8 cellular contexts compared by ENCODE assay signal in genomic region chr2:73386894-73387636, GRCh38. TPM values are rescaled to one million over a fixed set of nuclear protein-coding genes. Genes with fewer than 3 reads are reported as not detected.
DNase-seq lines count a peak whose midpoint lies in the region; ATAC-seq, FAIRE-seq and TF ChIP-seq lines count a peak whose summit lies in the region.

No MANE protein-coding gene starts in this region.

- H4K91ac ChIP-seq in H9 (ENCODE audit: insufficient read length, low read depth, low read length): no peak overlapping the region

- no peak overlapping the region for H4K5ac ChIP-seq in H9 (ENCODE audit: insufficient read length, low read depth, low read length)

- DNase-seq in A549 (ENCODE audit: low read depth in 1 of 2, low spot score in 1 of 2) (no peak), H9 (no peak), astrocyte of the spinal cord (ENCODE audit: low read depth, low spot score) (peak; percentile 1), GM10248 (ENCODE audit: extremely low spot score) (no peak)
- no peak for DNase-seq in central memory CD4-positive, alpha-beta T cell
- no peak for DNase-seq in stimulated activated CD4-positive, alpha-beta T cell treated with anti-CD3 and anti-CD28 coated beads, Interleukin-1b, Interleukin-23, amount 100 ng/mL, for 48 hours

- POLR2A ChIA-PET in A549 (lab: Yijun Ruan, JAX) (interaction anchor here (2.2 kb wide), 1 partner anchor 153 kb away, joined by 12 read pairs; the partner anchor contains the start of genes CCT7 and PRADC1), GM10248 (lab: Yijun Ruan, JAX) (no interaction called here)

- peaks cover 16% of the 10 kb centered on the region for H3K23me2 ChIP-seq in H9 (ENCODE audit: insufficient read length, low read depth, low read length, poor library complexity, severe bottlenecking)

- no peak for FAIRE-seq in A549 (lab: Jason Lieb, UNC)

- no peaks in the 10 kb centered on the region for H4K20me1 ChIP-seq in H9 (ENCODE audit: control insufficient read depth, insufficient read depth, insufficient read length)

- H4K8ac ChIP-seq in H9 (replicated peaks; ENCODE audit: insufficient read length, low read depth, low read length): no peak overlapping the region

- no peak overlapping the region for H2BK20ac ChIP-seq in H9 (ENCODE audit: low read depth, low read length, poor library complexity, severe bottlenecking)

- H3K18ac ChIP-seq in H9 (ENCODE audit: insufficient read length, low read depth, low read length): no peak overlapping the region

- CTCF ChIA-PET in A549 (lab: Yijun Ruan, JAX) (interaction anchor here (1.2 kb wide), 1 partner anchor 94 kb away, joined by 3 read pairs; no protein-coding TSS in a partner anchor), GM10248 (lab: Yijun Ruan, JAX) (interaction anchor here (2.0 to 2.6 kb wide), 2 partner anchors 42 to 97 kb away, joined by 4 to 6 read pairs; no protein-coding TSS in a partner anchor)

- peaks cover 10% of the 10 kb centered on the region; the same call in 2 of the 3 replicates for H3K4me1 ChIP-seq in A549
- H3K4me1 ChIP-seq in H9 (ENCODE audit: insufficient read depth, low read length): no peaks in the 10 kb centered on the region
- H3K4me1 ChIP-seq in mononuclear cell (ENCODE audit: insufficient read depth, low read length): peaks cover 24% of the 10 kb centered on the region

- peaks cover 19% of the 10 kb centered on the region for H3K27me3 Mint-ChIP-seq in H9 (ENCODE audit: low read depth)

- peak overlapping the region; percentile 97 to 99 for H3K4me3 Mint-ChIP-seq in H9

- in situ Hi-C loops in astrocyte of the spinal cord (cut with HindIII; ENCODE audit: low sequenced_read_pairs): no loop called here

- H3K36me3 Mint-ChIP-seq in H9 (ENCODE audit: insufficient read depth in 1 of 3, low read depth in 3 of 3): peaks cover 3 to 8% (median 4%) of the 10 kb centered on the region in 3 experiments; a peak in 6 of 7 replicates

- no peaks in the 10 kb centered on the region for H3K9me3 Mint-ChIP-seq in H9

- peak overlapping the region in 2 of 3 experiments; percentile 15 to 98; a peak in 3 of 7 replicates for H3K27ac Mint-ChIP-seq in H9

- H2AK5ac ChIP-seq in H9 (ENCODE audit: insufficient read length, low read length): no peak overlapping the region

- H2BK12ac ChIP-seq in H9 (ENCODE audit: insufficient read length, low read depth, low read length): no peak overlapping the region

- H2BK15ac ChIP-seq in H9 (ENCODE audit: low read depth, low read length): no peak overlapping the region

- ATAC-seq in A549 (no peak), GM18498 (IDR thresholded peaks at IDR 0.05; ENCODE audit: unreplicated experiment) (no peak)

- TF ChIP-seq EP300 in A549 (IDR thresholded peaks at IDR 0.05): no peak

- H3K4me3 ChIP-seq in A549: peak overlapping the region; percentile 69
- H3K4me3 ChIP-seq in astrocyte of the spinal cord (ENCODE audit: low read depth, low read length): peak overlapping the region; percentile 84
- H3K4me3 ChIP-seq in mononuclear cell (ENCODE audit: low read length): peak overlapping the region; percentile 70

- peaks cover 18% of the 10 kb centered on the region; the same call in 1 of the 2 replicates for H3K79me2 ChIP-seq in H9 (ENCODE audit: insufficient read depth, low read length)

- no peak overlapping the region for H2BK5ac ChIP-seq in H9 (ENCODE audit: insufficient read length, low read length)

- H3K4me1 Mint-ChIP-seq in H9: peaks cover 18 to 19% of the 10 kb centered on the region in 2 experiments

- no peak overlapping the region for H2BK120ac ChIP-seq in H9 (ENCODE audit: low read depth, low read length, poor library complexity, severe bottlenecking)

- H3K27ac ChIP-seq in A549: peak overlapping the region; percentile 82 to 94; a peak in 5 of 6 replicates
- no peak overlapping the region for H3K27ac ChIP-seq in H9 (ENCODE audit: insufficient read length, low read depth, low read length)

- WGBS in A549 (ENCODE audit: missing lambda C conversion rate): 38% methylated on average over 6 of the region's 6 CpGs
- no CpG with 5 or more reads among the region's 6 CpGs for WGBS in H9 (ENCODE audit: extremely low coverage, insufficient read length, low lambda C conversion rate)

- no peak overlapping the region for H3K4ac ChIP-seq in H9 (ENCODE audit: low read depth, low read length)

- H3K14ac ChIP-seq in H9 (ENCODE audit: insufficient read depth, low read length): no peak overlapping the region; the same call in 1 of the 2 replicates

- peak overlapping the region; percentile 81 for H3K4me2 ChIP-seq in A549
- peak overlapping the region; percentile 82 for H3K4me2 ChIP-seq in H9 (ENCODE audit: insufficient read depth, insufficient read length, low read length)

- H3K56ac ChIP-seq in H9 (ENCODE audit: insufficient read length, low read depth, low read length): no peak overlapping the region

- TF ChIP-seq POLR2A in A549 (IDR thresholded peaks at IDR 0.05; ENCODE audit: low read length): no peak

- no peak for TF ChIP-seq CTCF in A549 (IDR thresholded peaks at IDR 0.05)
- TF ChIP-seq CTCF in H9 (conservative IDR thresholded peaks at IDR 0.05): no peak
- TF ChIP-seq CTCF in astrocyte of the spinal cord (IDR thresholded peaks at IDR 0.05; ENCODE audit: low read depth, low read length): no peak
- TF ChIP-seq CTCF in GM10248 (IDR thresholded peaks at IDR 0.05; ENCODE audit: control extremely low read depth, extremely low read depth, low read depth, missing control alignments): no peak

- H2AFZ ChIP-seq in H9 (ENCODE audit: low read length): no peak overlapping the region

- H3K9ac ChIP-seq in H9 (ENCODE audit: extremely low read depth, insufficient read length, low read length): peak overlapping the region; percentile 97

- no peak overlapping the region for H3K23ac ChIP-seq in H9 (ENCODE audit: insufficient read length, low read depth, low read length)

- no peaks in the 10 kb centered on the region for H3K9me3 ChIP-seq in A549
- H3K9me3 ChIP-seq in H9 (ENCODE audit: control insufficient read depth, low read depth, low read length): no peaks in the 10 kb centered on the region
- H3K9me3 ChIP-seq in mononuclear cell (ENCODE audit: low read depth, low read length): no peaks in the 10 kb centered on the region

- no peak overlapping the region for H3T11ph ChIP-seq in H9 (ENCODE audit: low read length)

- TF ChIP-seq RAD21 in A549 (conservative IDR thresholded peaks at IDR 0.05 in 1 of 2, IDR thresholded peaks at IDR 0.05 in 1 of 2): no peak

- H3K79me1 ChIP-seq in H9 (ENCODE audit: insufficient read depth, low read depth, low read length, poor library complexity, severe bottlenecking): peaks cover 6% of the 10 kb centered on the region

- H3K27me3 ChIP-seq in H9 (ENCODE audit: insufficient read depth, low read length) (no peaks in the 10 kb centered on the region), mononuclear cell (ENCODE audit: insufficient read depth, low read length) (peaks cover 4% of the 10 kb centered on the region)

TF ChIP-seq in A549, 52 proteins besides CTCF, POLR2A, EP300 and RAD21:
- TF ChIP-seq, protein P1, sequence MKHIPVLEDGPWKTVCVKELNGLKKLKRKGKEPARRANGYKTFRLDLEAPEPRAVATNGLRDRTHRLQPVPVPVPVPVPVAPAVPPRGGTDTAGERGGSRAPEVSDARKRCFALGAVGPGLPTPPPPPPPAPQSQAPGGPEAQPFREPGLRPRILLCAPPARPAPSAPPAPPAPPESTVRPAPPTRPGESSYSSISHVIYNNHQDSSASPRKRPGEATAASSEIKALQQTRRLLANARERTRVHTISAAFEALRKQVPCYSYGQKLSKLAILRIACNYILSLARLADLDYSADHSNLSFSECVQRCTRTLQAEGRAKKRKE (CRISPR knock-in tag; IDR thresholded peaks at IDR 0.05; ENCODE audit: low read depth): no peak
- peak; percentile 87 for TF ChIP-seq EHMT2 (IDR thresholded peaks at IDR 0.05; ENCODE audit: low read depth)
- 0 out of 2 replicates have a peak, but pooled peaks have one; percentile 8 for TF ChIP-seq KDM1A (IDR thresholded peaks at IDR 0.05; ENCODE audit: low read depth)
- TF ChIP-seq RARB (CRISPR knock-in tag; IDR thresholded peaks at IDR 0.05): 0 out of 2 replicates have a peak, but pooled peaks have one; percentile 16
- 0 out of 2 replicates have a peak, but pooled peaks have one; percentile 28 for TF ChIP-seq CHD4 (IDR thresholded peaks at IDR 0.05; ENCODE audit: borderline replicate concordance)
TF ChIP-seq in A549: peak in this region for 4.

RNA-seq across cellular contexts. Expression of gene ALMS1, which starts 1.4 kb away (rescaled TPM):
- polyA plus RNA-seq in A549 (2011; rRNA removed) (12.2 and 13.5 TPM in 2 replicates), A549 (2017; fragmentation: RNase III; extraction: RNeasy Plus Mini Kit Qiagen cat#74134 plus additional on column Dnase treatment) (5.2 to 6.0 TPM (median 5.4 TPM) in 3 replicates)
- 4.2 and 5.4 TPM in 2 replicates for polyA plus RNA-seq in A549 (2012; cell fraction: cytosol; rRNA removed)
- 8.7 and 9.0 TPM in 2 replicates for polyA plus RNA-seq in A549 (2012; cell fraction: nucleus; rRNA removed)
- 31.6 and 33.1 TPM in 2 replicates for polyA minus RNA-seq in A549 (2011; rRNA and poly(A)+ RNA removed)
- total RNA-seq in H9 (2021) (34.0 and 36.2 TPM in 2 replicates), mononuclear cell (30.2 TPM)
